In the genomic region with DNA sequence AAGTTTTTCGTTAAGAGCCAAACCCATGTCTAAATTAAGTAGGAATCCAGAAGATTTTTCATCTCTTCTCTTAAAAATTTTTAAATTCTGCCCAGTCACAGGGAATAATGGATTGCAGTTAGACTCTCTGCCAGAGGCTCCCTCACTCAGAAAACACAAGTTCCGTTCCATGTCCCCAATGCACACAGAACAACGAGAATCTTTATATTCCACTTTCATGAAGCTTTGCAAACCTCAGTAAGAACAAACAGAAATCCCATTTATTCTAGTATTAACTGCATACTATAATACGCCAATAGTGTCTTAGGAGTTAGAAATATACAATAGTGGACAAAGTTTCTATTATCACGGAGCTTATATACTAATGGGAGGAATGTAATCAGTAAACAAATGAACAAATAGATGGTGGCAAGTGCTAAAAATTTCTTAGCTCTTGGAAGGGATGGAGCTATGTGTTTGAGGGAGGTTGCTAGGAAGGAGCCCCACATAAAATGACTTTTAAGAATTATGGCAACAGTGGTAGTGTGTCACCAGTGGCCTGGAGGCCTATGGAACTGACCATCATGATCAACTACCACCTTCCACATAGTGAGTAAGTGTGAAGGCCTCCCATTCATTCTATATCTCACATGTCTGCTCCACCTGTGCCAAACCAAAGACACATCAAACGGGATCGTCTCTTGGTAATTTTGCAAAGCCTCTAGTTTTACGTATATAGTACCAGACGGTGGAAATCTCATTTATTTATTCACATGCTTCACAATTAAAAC, we compare ENCODE assay signal across 1 cellular context.
TF ChIP-seq lines count a peak whose summit lies in the region.

No MANE protein-coding gene starts in this region.

TF ChIP-seq in SK-N-SH treated with all-trans-retinoic acid at 6 μM for 48 hours, 23 proteins besides CTCF, POLR2A, EP300 and RAD21 (continued from another document):
- TF ChIP-seq TSHZ2 (CRISPR knock-in tag; IDR thresholded peaks at IDR 0.05) (no peak), ESRRG (CRISPR knock-in tag; IDR thresholded peaks at IDR 0.05) (no peak)
TF ChIP-seq in SK-N-SH treated with all-trans-retinoic acid at 6 μM for 48 hours: peak in this region for 0.
